30 cellular contexts compared by ENCODE assay signal in the genomic region with DNA sequence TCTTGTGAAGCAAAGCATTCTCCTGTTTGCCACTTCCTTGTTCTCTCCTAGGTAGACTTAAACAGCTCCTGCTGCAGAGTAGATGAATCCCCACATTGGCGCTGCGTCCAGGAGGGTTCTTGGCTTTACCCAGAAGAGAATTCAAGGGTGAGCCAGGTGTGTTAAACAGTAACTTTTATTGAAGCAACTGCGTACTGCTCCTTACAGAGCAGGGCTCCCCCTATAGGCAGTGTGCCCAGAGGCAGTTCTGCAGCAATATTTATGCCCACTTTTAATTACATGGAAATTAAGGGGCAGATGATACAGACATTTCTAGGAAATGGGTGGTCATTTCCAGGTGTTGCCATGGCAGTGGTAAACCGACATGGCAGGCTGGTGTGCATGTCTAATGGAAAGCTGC.
DNase-seq lines count a peak whose midpoint lies in the region; ATAC-seq and TF ChIP-seq lines count a peak whose summit lies in the region.
"Had no signal": no experiment of that assay in that cellular context is flagged by ENCODE, and none has a peak within 500 bp of the region (broad histone marks: within the 10 kb centered on the region; RNA-seq: fewer than 3 reads in every experiment).

No MANE protein-coding gene starts in this region.

- H3F3A ChIP-seq in DOHH2 (ENCODE audit: control insufficient read depth, insufficient read depth) (no peaks in the 10 kb centered on the region), smooth muscle cell (ENCODE audit: low read depth) (no peaks in the 10 kb centered on the region)

- DNase-seq in NB4 (ENCODE audit: low read depth) (no peak), brain microvascular endothelial cell (no peak), smooth muscle cell (lab: John Stamatoyannopoulos, UW; ENCODE audit: unreplicated experiment) (no peak), cerebellar nuclear complex (lab: John Stamatoyannopoulos, UW) (no peak), Right ventricle myocardium superior (no peak)
- DNase-seq: activated CD8-positive, alpha-beta memory T cell treated with anti-CD3 and anti-CD28 coated beads, Interleukin-2, amount 50 U/mL, for 48 hours; activated CD8-positive, alpha-beta T cell treated with anti-CD3 and anti-CD28 coated beads for 36 hours; activated naive CD4-positive, alpha-beta T cell treated with anti-CD3 and anti-CD28 coated beads for 36 hours; body of pancreas; Calu3; dorsolateral prefrontal cortex; foreskin melanocyte; H7; heart left ventricle; KG1; kidney; NCI-H1436 treated with DMSO at 0.1 percent for 48 hours; NCI-H226; occipital lobe; OCI-M1; stimulated activated CD4-positive, alpha-beta T cell treated with anti-CD3 and anti-CD28 coated beads, Interleukin-12 subunit alpha, Interleukin-12 subunit beta, amount 100 ng/mL, for 4 hours; stimulated activated CD4-positive, alpha-beta T cell treated with anti-CD3 and anti-CD28 coated beads, Interleukin-2, amount 100 ng/mL, for 48 hours; T-helper 2 cell; thyroid gland had no signal

- no peak overlapping the region for H3K4me2 ChIP-seq in DOHH2 (ENCODE audit: low read length)
- H3K4me2 ChIP-seq in smooth muscle cell = no peak overlapping the region

- 92% methylated on average over 4 of the region's 4 CpGs for WGBS in smooth muscle cell (ENCODE audit: low lambda C conversion rate)

- no peak for ATAC-seq in GM21576 (IDR thresholded peaks at IDR 0.05; ENCODE audit: unreplicated experiment)
- ATAC-seq in Right ventricle myocardium superior (ENCODE audit: poor library complexity) = no peak
- ATAC-seq: activated CD8-positive, alpha-beta T cell treated with anti-CD3 and anti-CD28 coated beads for 36 hours; body of pancreas; heart left ventricle; sciatic nerve; SK-N-SH treated with all-trans-retinoic acid at 6 μM for 48 hours had no signal

- H3K27me3 ChIP-seq in DOHH2 (ENCODE audit: control insufficient read depth, low read length) = no peaks in the 10 kb centered on the region
- no peaks in the 10 kb centered on the region for H3K27me3 ChIP-seq in brain microvascular endothelial cell (replicated peaks)
- H3K27me3 ChIP-seq in smooth muscle cell (ENCODE audit: low read depth) = no peaks in the 10 kb centered on the region
- H3K27me3 ChIP-seq: body of pancreas, heart left ventricle, thyroid gland had no signal

- intact Hi-C loops in Right ventricle myocardium superior (cut with DNase I) = no loop called here

- H3K79me2 ChIP-seq in DOHH2 (ENCODE audit: control insufficient read depth, low read length) = no peaks in the 10 kb centered on the region
- H3K79me2 ChIP-seq in smooth muscle cell (ENCODE audit: low read depth) = no peaks in the 10 kb centered on the region

- H3K4me3 ChIP-seq in DOHH2 (ENCODE audit: low read length) (no peak overlapping the region), NB4 (ENCODE audit: low read depth, low read length) (no peak overlapping the region), brain microvascular endothelial cell (ENCODE audit: low read depth, low read length) (no peak overlapping the region), smooth muscle cell (no peak overlapping the region)
- H3K4me3 ChIP-seq: body of pancreas, dorsolateral prefrontal cortex, heart left ventricle, prostate gland, thyroid gland had no signal

- H3K9ac ChIP-seq in smooth muscle cell (ENCODE audit: low read depth) = no peak overlapping the region

- H3K27ac ChIP-seq in DOHH2 (ENCODE audit: low read depth, low read length) = no peak overlapping the region
- no peak overlapping the region for H3K27ac ChIP-seq in brain microvascular endothelial cell
- no peak overlapping the region for H3K27ac ChIP-seq in smooth muscle cell (ENCODE audit: low read depth)
- H3K27ac ChIP-seq: body of pancreas, dorsolateral prefrontal cortex, heart left ventricle, HL-60, prostate gland, thyroid gland had no signal

- H3K36me3 ChIP-seq in DOHH2 (ENCODE audit: control insufficient read depth, low read length) (no peaks in the 10 kb centered on the region), brain microvascular endothelial cell (replicated peaks) (no peaks in the 10 kb centered on the region), smooth muscle cell (ENCODE audit: low read depth) (no peaks in the 10 kb centered on the region)
- H3K36me3 ChIP-seq: heart left ventricle, prostate gland, thyroid gland had no signal

- TF ChIP-seq CTCF in DOHH2 (IDR thresholded peaks at IDR 0.05; ENCODE audit: low read depth, low read length, poor library complexity, severe bottlenecking) (peak; percentile 41), NB4 (IDR thresholded peaks at IDR 0.05; ENCODE audit: low read depth, low read length) (peak; percentile 28), brain microvascular endothelial cell (IDR thresholded peaks at IDR 0.05; ENCODE audit: low read depth, low read length, missing control alignments) (peak; percentile 7), smooth muscle cell (IDR thresholded peaks at IDR 0.05; ENCODE audit: borderline replicate concordance, insufficient read depth, poor library complexity, severe bottlenecking) (peak; percentile 9)

- H2AFZ ChIP-seq in smooth muscle cell (ENCODE audit: low read depth) = no peak overlapping the region

- no peaks in the 10 kb centered on the region for H3K4me1 ChIP-seq in DOHH2 (ENCODE audit: control insufficient read depth, low read length)
- H3K4me1 ChIP-seq in smooth muscle cell (ENCODE audit: low read depth) = peaks cover 15% of the 10 kb centered on the region
- H3K4me1 ChIP-seq: body of pancreas, heart left ventricle, prostate gland, thyroid gland had no signal

- H3K9me3 ChIP-seq in DOHH2 (ENCODE audit: control insufficient read depth, insufficient read depth, low read length) (no peaks in the 10 kb centered on the region), smooth muscle cell (replicated peaks; ENCODE audit: low read depth) (no peaks in the 10 kb centered on the region)
- H3K9me3 ChIP-seq: body of pancreas, prostate gland, thyroid gland had no signal

- no peaks in the 10 kb centered on the region for H3K9me2 ChIP-seq in DOHH2 (replicated peaks; ENCODE audit: control insufficient read depth, low read length)

- H4K20me1 ChIP-seq in DOHH2 (ENCODE audit: control insufficient read depth, insufficient read depth, low read depth, low read length) (no peaks in the 10 kb centered on the region), smooth muscle cell (ENCODE audit: low read depth) (no peaks in the 10 kb centered on the region)

- TF ChIP-seq POLR2A in NB4 (IDR thresholded peaks at IDR 0.05; ENCODE audit: extremely low read depth, insufficient read length) = no peak

- in situ Hi-C loops in brain microvascular endothelial cell (cut with HindIII; ENCODE audit: low pct_ligation_motif_present, low sequenced_read_pairs) = no loop called here
